In the genomic region with DNA sequence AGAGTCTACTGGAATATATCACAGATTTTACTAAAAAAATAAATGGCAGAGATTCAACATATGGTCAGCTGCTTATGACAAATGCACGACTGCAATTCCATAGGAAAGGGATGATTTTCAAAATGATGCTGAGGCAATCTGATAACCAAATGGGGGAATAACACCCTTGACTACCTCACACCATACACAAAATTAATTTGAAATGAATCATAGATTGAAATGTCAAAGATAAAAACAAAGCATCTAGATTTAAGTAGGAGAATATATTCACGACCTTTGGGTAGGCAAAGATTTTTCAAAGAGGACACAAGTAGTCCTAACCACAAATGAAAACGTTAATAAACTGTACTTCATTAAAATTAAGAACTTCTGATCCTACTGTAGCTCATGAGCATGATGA, we compare ENCODE assay signal across 25 cellular contexts. TPM values are rescaled to one million over a fixed set of nuclear protein-coding genes. Genes with fewer than 3 reads are reported as not detected.
DNase-seq lines count a peak whose midpoint lies in the region; ATAC-seq and FAIRE-seq lines count a peak whose summit lies in the region.
"Had no signal": no experiment of that assay in that cellular context is flagged by ENCODE, and none has a peak within 500 bp of the region (broad histone marks: within the 10 kb centered on the region; RNA-seq: fewer than 3 reads in every experiment).

No MANE protein-coding gene starts in this region.

- no peak overlapping the region for H3K4me3 Mint-ChIP-seq in activated T-cell treated with anti-CD3 and anti-CD28 coated beads, Interleukin-2, amount 50 U/mL, for 24 hours
- H3K4me3 Mint-ChIP-seq in CD4-positive, alpha-beta memory T cell: peak overlapping the region in 2 of 8 donors; percentile 3 to 21
- H3K4me3 Mint-ChIP-seq in activated naive CD8-positive, alpha-beta T cell treated with anti-CD3 and anti-CD28 coated beads, Interleukin-2, amount 50 U/mL, for 24 hours: no peak overlapping the region
- H3K4me3 Mint-ChIP-seq: GM23338, H9 had no signal

- 73 to 79% (median 78%) methylated on average over 3 of the region's 3 CpGs for WGBS in small intestine, 3 donors

- peaks cover 46% of the 10 kb centered on the region for H3K4me1 Mint-ChIP-seq in activated T-cell treated with anti-CD3 and anti-CD28 coated beads, Interleukin-2, amount 50 U/mL, for 24 hours (ENCODE audit: low read depth)
- H3K4me1 Mint-ChIP-seq in CD4-positive, alpha-beta memory T cell: peaks cover 27 to 48% (median 41%) of the 10 kb centered on the region in 4 donors
- H3K4me1 Mint-ChIP-seq in activated naive CD8-positive, alpha-beta T cell treated with anti-CD3 and anti-CD28 coated beads, Interleukin-2, amount 50 U/mL, for 24 hours: peaks cover 31% of the 10 kb centered on the region

- no peaks in the 10 kb centered on the region for H3K27me3 Mint-ChIP-seq in activated T-cell treated with anti-CD3 and anti-CD28 coated beads, Interleukin-2, amount 50 U/mL, for 24 hours
- H3K27me3 Mint-ChIP-seq in CD4-positive, alpha-beta memory T cell: no peaks in the 10 kb centered on the region
- no peaks in the 10 kb centered on the region for H3K27me3 Mint-ChIP-seq in activated naive CD8-positive, alpha-beta T cell treated with anti-CD3 and anti-CD28 coated beads, Interleukin-2, amount 50 U/mL, for 24 hours

- no peaks in the 10 kb centered on the region for H3K36me3 ChIP-seq in CD4-positive, alpha-beta memory T cell (ENCODE audit: insufficient read depth, low read length)
- peaks cover 0 to 1% of the 10 kb centered on the region in 2 donors for H3K36me3 ChIP-seq in small intestine (ENCODE audit: control insufficient read depth in 2 of 2, insufficient read depth in 2 of 2, low read length in 2 of 2)
- H3K36me3 ChIP-seq: SJSA1 had no signal

- H3K4me3 ChIP-seq in CD4-positive, alpha-beta memory T cell (ENCODE audit: low read length in 2 of 2): no peak overlapping the region
- H3K4me3 ChIP-seq in small intestine (ENCODE audit: low read depth in 1 of 2, low read length in 2 of 2): no peak overlapping the region
- H3K4me3 ChIP-seq: A549; BLaER1 treated with 17β-estradiol and CSF1 and Interleukin-3, amounts not matched to agents 10 nM and 100 nM; GM23338; SJSA1 had no signal

- no peak overlapping the region for H3K27ac ChIP-seq in CD4-positive, alpha-beta memory T cell (ENCODE audit: low read depth, low read length)
- H3K27ac ChIP-seq in small intestine (ENCODE audit: low read depth in 1 of 2, low read length in 1 of 2): no peak overlapping the region
- H3K27ac ChIP-seq: A549; BLaER1 treated with 17β-estradiol and CSF1 and Interleukin-3, amounts not matched to agents 10 nM and 100 nM; SJSA1 had no signal

- no peak for DNase-seq in activated T-cell treated with anti-CD3 and anti-CD28 coated beads, Interleukin-2, amount 50 U/mL, for 24 hours
- DNase-seq in activated T-cell treated with anti-CD3 and anti-CD28 coated beads for 4 hours: no peak
- DNase-seq in CD4-positive, alpha-beta memory T cell: no peak
- DNase-seq in activated naive CD8-positive, alpha-beta T cell treated with anti-CD3 and anti-CD28 coated beads, Interleukin-2, amount 50 U/mL, for 24 hours: no peak
- DNase-seq in small intestine: no peak
- no peak for DNase-seq in NCI-H446 (lab: John Stamatoyannopoulos, UW)
- DNase-seq in HUDEP-2 (lab: John Stamatoyannopoulos, UW; ENCODE audit: unreplicated experiment in 76 of 76): no peak
- DNase-seq: AML-193, Calu3, DMS153, DND-41, H9, IMR-90, KG1, MM.1S, NCI-H2029, NCI-H446 treated with DMSO at 0.1 percent for 48 hours, NCI-H526 treated with DMSO at 0.1 percent for 48 hours, Right ventricle myocardium superior, RPMI8226 had no signal

- POLR2A ChIA-PET in CD4-positive, alpha-beta memory T cell (lab: Charles Lee; ENCODE audit: partially characterized antibody): interaction anchor here (1.1 kb wide), 1 partner anchor 72 kb away, joined by 4 read pairs; no protein-coding TSS in a partner anchor

- peaks cover 27% of the 10 kb centered on the region for H3K4me1 ChIP-seq in CD4-positive, alpha-beta memory T cell (ENCODE audit: insufficient read depth, low read length)
- no peaks in the 10 kb centered on the region for H3K4me1 ChIP-seq in small intestine (ENCODE audit: control insufficient read depth in 2 of 2, insufficient read depth in 1 of 2, low read depth in 1 of 2, low read length in 1 of 2)
- H3K4me1 ChIP-seq: BLaER1 treated with 17β-estradiol and CSF1 and Interleukin-3, amounts not matched to agents 10 nM and 100 nM; SJSA1 had no signal

- ATAC-seq in activated naive CD8-positive, alpha-beta T cell treated with anti-CD3 and anti-CD28 coated beads, Interleukin-2, amount 50 U/mL, for 24 hours: peak; percentile 90
- ATAC-seq: A549, GM23338 had no signal

- intact Hi-C loops in CD4-positive, alpha-beta memory T cell (cut with micrococcal nuclease): no loop called here

- H3K9me3 Mint-ChIP-seq in activated T-cell treated with anti-CD3 and anti-CD28 coated beads, Interleukin-2, amount 50 U/mL, for 24 hours: no peaks in the 10 kb centered on the region
- no peaks in the 10 kb centered on the region for H3K9me3 Mint-ChIP-seq in CD4-positive, alpha-beta memory T cell
- no peaks in the 10 kb centered on the region for H3K9me3 Mint-ChIP-seq in activated naive CD8-positive, alpha-beta T cell treated with anti-CD3 and anti-CD28 coated beads, Interleukin-2, amount 50 U/mL, for 24 hours
- H3K9me3 Mint-ChIP-seq: GM23338, H9 had no signal

- peaks cover 58% of the 10 kb centered on the region for H3K36me3 Mint-ChIP-seq in activated T-cell treated with anti-CD3 and anti-CD28 coated beads, Interleukin-2, amount 50 U/mL, for 24 hours (ENCODE audit: low read depth)
- peaks cover 39 to 58% of the 10 kb centered on the region in 2 donors for H3K36me3 Mint-ChIP-seq in CD4-positive, alpha-beta memory T cell
- H3K36me3 Mint-ChIP-seq in activated naive CD8-positive, alpha-beta T cell treated with anti-CD3 and anti-CD28 coated beads, Interleukin-2, amount 50 U/mL, for 24 hours (ENCODE audit: low read depth): peaks cover 14% of the 10 kb centered on the region

- CTCF ChIA-PET in CD4-positive, alpha-beta memory T cell (lab: Charles Lee; ENCODE audit: partially characterized antibody): no interaction called here

- no peaks in the 10 kb centered on the region for H3K27me3 ChIP-seq in CD4-positive, alpha-beta memory T cell (ENCODE audit: insufficient read depth, low read length)
- H3K27me3 ChIP-seq in small intestine (ENCODE audit: control insufficient read depth in 2 of 2, insufficient read depth in 2 of 2, low read length in 2 of 2): no peaks in the 10 kb centered on the region
- H3K27me3 ChIP-seq: BLaER1 treated with 17β-estradiol and CSF1 and Interleukin-3, amounts not matched to agents 10 nM and 100 nM; SJSA1 had no signal

- H3K9me3 ChIP-seq in CD4-positive, alpha-beta memory T cell (ENCODE audit: control insufficient read depth in 1 of 2, low read length in 2 of 2): no peaks in the 10 kb centered on the region
- no peaks in the 10 kb centered on the region for H3K9me3 ChIP-seq in small intestine (ENCODE audit: control insufficient read depth, low read depth)
- H3K9me3 ChIP-seq: A549, SJSA1 had no signal

- H3K27ac Mint-ChIP-seq in activated T-cell treated with anti-CD3 and anti-CD28 coated beads, Interleukin-2, amount 50 U/mL, for 24 hours: peak overlapping the region; percentile 15
- H3K27ac Mint-ChIP-seq in CD4-positive, alpha-beta memory T cell: peak overlapping the region in 6 of 7 donors; percentile 5 to 75 (median 34)
- peak overlapping the region; percentile 55 for H3K27ac Mint-ChIP-seq in activated naive CD8-positive, alpha-beta T cell treated with anti-CD3 and anti-CD28 coated beads, Interleukin-2, amount 50 U/mL, for 24 hours
- H3K27ac Mint-ChIP-seq: GM23338, H9 had no signal

- FAIRE-seq in small intestine (lab: Jason Lieb, UNC): no peak
- FAIRE-seq: A549, GM18507 had no signal

RNA-seq across cellular contexts. Expression of gene SENP7, which starts 11.2 kb away (rescaled TPM):
- total RNA-seq in CD4-positive, alpha-beta memory T cell: 10 to 100 TPM; 69.7 to 69.8 TPM
- polyA plus RNA-seq in CD4-positive, alpha-beta memory T cell: 10 to 100 TPM in 1 of 2 donors, 1 to 10 TPM in 1; 9.7 to 11.8 TPM
- polyA plus RNA-seq in small intestine: 1 to 10 TPM; 3.0 to 4.1 (median 4.0) TPM

RNA-seq across cellular contexts. Expression of gene TRMT10C, which starts 59.9 kb away (rescaled TPM):
- total RNA-seq in CD4-positive, alpha-beta memory T cell: 10 to 100 TPM; 23.3 to 24.8 TPM
- polyA plus RNA-seq in CD4-positive, alpha-beta memory T cell: 10 to 100 TPM; 35.5 to 47.8 TPM
- 10 to 100 TPM; 13.8 to 23.7 (median 15.7) TPM for polyA plus RNA-seq in small intestine
